In genomic region chr12:47717046-47717442, GRCh38 we compare ENCODE assay signal across 8 cellular contexts. TPM values are rescaled to one million over a fixed set of nuclear protein-coding genes. Genes with fewer than 3 reads are reported as not detected.
DNase-seq lines count a peak whose midpoint lies in the region; ATAC-seq and TF ChIP-seq lines count a peak whose summit lies in the region.
"Had no signal": no experiment of that assay in that cellular context is flagged by ENCODE, and none has a peak within 500 bp of the region (broad histone marks: within the 10 kb centered on the region; RNA-seq: fewer than 3 reads in every experiment).

No MANE protein-coding gene starts in this region.

- no peaks in the 10 kb centered on the region for H3K9me3 Mint-ChIP-seq in T-helper 2 cell treated with Interferon-gamma antibody and Interleukin-4, amounts not matched to agents 5 μg/mL and 100 μg/mL, for 36 hours
- H3K9me3 Mint-ChIP-seq: activated naive CD8-positive, alpha-beta T cell treated with anti-CD3 and anti-CD28 coated beads for 36 hours had no signal

- DNase-seq in T-helper 17 cell (no peak), esophagus muscularis mucosa (ENCODE audit: extremely low spot score) (no peak), osteoblast (ENCODE audit: insufficient read length, low spot score, missing footprints) (peak; percentile 18), transverse colon (no peak), SKM-1 (lab: John Stamatoyannopoulos, UW; ENCODE audit: unreplicated experiment) (no peak)
- DNase-seq in T-helper 2 cell treated with Interferon-gamma antibody and Interleukin-4, amounts not matched to agents 5 μg/mL and 100 μg/mL, for 36 hours (ENCODE audit: low spot score): no peak

- H3K4me3 ChIP-seq in esophagus muscularis mucosa (no peak overlapping the region), osteoblast (ENCODE audit: insufficient read depth, low read length) (no peak overlapping the region), transverse colon (no peak overlapping the region)

- no peaks in the 10 kb centered on the region for H3K27me3 Mint-ChIP-seq in T-helper 17 cell
- no peaks in the 10 kb centered on the region for H3K27me3 Mint-ChIP-seq in T-helper 2 cell treated with Interferon-gamma antibody and Interleukin-4, amounts not matched to agents 5 μg/mL and 100 μg/mL, for 36 hours (ENCODE audit: low read depth)

- TF ChIP-seq EP300 in esophagus muscularis mucosa (IDR thresholded peaks at IDR 0.05) (no peak), transverse colon (IDR thresholded peaks at IDR 0.05; ENCODE audit: low read depth) (no peak)

- H3K79me2 ChIP-seq in osteoblast (ENCODE audit: insufficient read depth, low read length): no peaks in the 10 kb centered on the region

- WGBS in esophagus muscularis mucosa: 100% methylated on average over 1 of the region's 6 CpGs
- WGBS in transverse colon (ENCODE audit: low coverage in 1 of 2), 2 donors: 84% methylated on average over 6 of the region's 6 CpGs; no CpG with 5 or more reads in 1 of the 2 donors

- peaks cover 22% of the 10 kb centered on the region for H3K4me1 Mint-ChIP-seq in T-helper 17 cell
- H3K4me1 Mint-ChIP-seq in T-helper 2 cell treated with Interferon-gamma antibody and Interleukin-4, amounts not matched to agents 5 μg/mL and 100 μg/mL, for 36 hours (ENCODE audit: low read depth): peaks cover 17% of the 10 kb centered on the region

- TF ChIP-seq POLR2A in esophagus muscularis mucosa (IDR thresholded peaks at IDR 0.05; ENCODE audit: low read depth) (no peak), transverse colon (IDR thresholded peaks at IDR 0.05) (no peak)

- ATAC-seq in T-helper 17 cell: no peak
- ATAC-seq in HG03457 (IDR thresholded peaks at IDR 0.05; ENCODE audit: unreplicated experiment): no peak

- H3K27ac Mint-ChIP-seq in T-helper 17 cell: peak overlapping the region; percentile 86
- H3K27ac Mint-ChIP-seq in T-helper 2 cell treated with Interferon-gamma antibody and Interleukin-4, amounts not matched to agents 5 μg/mL and 100 μg/mL, for 36 hours: no peak overlapping the region

- H3K27ac ChIP-seq in esophagus muscularis mucosa (replicated peaks in 1 of 4) (peak overlapping the region; percentile 80 to 86 (median 82)), osteoblast (ENCODE audit: low read depth, low read length) (no peak overlapping the region), transverse colon (peak overlapping the region; percentile 87 to 93 (median 88))

- peak overlapping the region; percentile 62 for H2AFZ ChIP-seq in osteoblast (ENCODE audit: low read length)

- H3K27me3 ChIP-seq in esophagus muscularis mucosa (no peaks in the 10 kb centered on the region), osteoblast (ENCODE audit: insufficient read depth, low read length) (no peaks in the 10 kb centered on the region), transverse colon (no peaks in the 10 kb centered on the region)

- H3K4me2 ChIP-seq in osteoblast (ENCODE audit: insufficient read depth, low read length): no peak overlapping the region

- no peak for TF ChIP-seq CTCF in esophagus muscularis mucosa (IDR thresholded peaks at IDR 0.05)
- no peak for TF ChIP-seq CTCF in osteoblast (IDR thresholded peaks at IDR 0.05; ENCODE audit: extremely low read depth, low read depth, low read length)
- no peak for TF ChIP-seq CTCF in transverse colon (IDR thresholded peaks at IDR 0.05)

- H3K4me3 Mint-ChIP-seq in T-helper 17 cell: no peak overlapping the region
- no peak overlapping the region for H3K4me3 Mint-ChIP-seq in T-helper 2 cell treated with Interferon-gamma antibody and Interleukin-4, amounts not matched to agents 5 μg/mL and 100 μg/mL, for 36 hours
- H3K4me3 Mint-ChIP-seq: activated naive CD8-positive, alpha-beta T cell treated with anti-CD3 and anti-CD28 coated beads for 36 hours had no signal

- H3K4me1 ChIP-seq in esophagus muscularis mucosa (peaks cover 46 to 53% (median 50%) of the 10 kb centered on the region in 4 donors), osteoblast (ENCODE audit: insufficient read depth, low read length) (peaks cover 25% of the 10 kb centered on the region), transverse colon (peaks cover 24 to 36% (median 26%) of the 10 kb centered on the region in 4 donors)

- H3K9me3 ChIP-seq in T-helper 17 cell (ENCODE audit: control insufficient read depth, low read length, poor library complexity, severe bottlenecking) (no peaks in the 10 kb centered on the region), esophagus muscularis mucosa (no peaks in the 10 kb centered on the region), osteoblast (ENCODE audit: low read depth, low read length) (no peaks in the 10 kb centered on the region), transverse colon (no peaks in the 10 kb centered on the region)

- no peaks in the 10 kb centered on the region for H4K20me1 ChIP-seq in osteoblast (ENCODE audit: insufficient read depth, low read length)

- intact Hi-C loops in esophagus muscularis mucosa (cut with DNase I) (loop anchor here (5.0 to 10.0 kb wide), 3 partner anchors 40 to 248 kb away; partner anchors contain the start of genes RAPGEF3 and TMEM106C), transverse colon (cut with DNase I; ENCODE audit: low total_unique reads) (loop anchor here (5.0 kb wide), 1 partner anchor 120 kb away; no protein-coding TSS in a partner anchor)

- no peaks in the 10 kb centered on the region for H3K36me3 ChIP-seq in esophagus muscularis mucosa
- H3K36me3 ChIP-seq in osteoblast (ENCODE audit: insufficient read depth, low read length): no peaks in the 10 kb centered on the region
- no peaks in the 10 kb centered on the region for H3K36me3 ChIP-seq in transverse colon

- in situ Hi-C loops in transverse colon (cut with MboI; ENCODE audit: low pct_ligation_motif_present in 1 of 4, low pct_unique_long_range_greater_than_20kb in 1 of 4, low sequenced_read_pairs in 3 of 4): loop anchor here in 2 of 4 donors (5.0 to 10.0 kb wide), 3 partner anchors 58 to 118 kb away; partner anchors contain the start of gene SLC48A1 (in 1 of the 2)

- H3K36me3 Mint-ChIP-seq in T-helper 17 cell (ENCODE audit: low read depth): no peaks in the 10 kb centered on the region
- H3K36me3 Mint-ChIP-seq in T-helper 2 cell treated with Interferon-gamma antibody and Interleukin-4, amounts not matched to agents 5 μg/mL and 100 μg/mL, for 36 hours (ENCODE audit: low read depth): peaks cover 2% of the 10 kb centered on the region

RNA-seq across cellular contexts. Expression of gene ENDOU, which starts 8.2 kb away (rescaled TPM):
- under 1 TPM in 1 of 2 donors, not detected in 1; 0.12 TPM for total RNA-seq in T-helper 17 cell
- total RNA-seq in esophagus muscularis mucosa: 1 to 10 TPM in 1 of 4 donors, under 1 TPM in 1, not detected in 2; 0.39 to 2.0 TPM
- total RNA-seq in osteoblast: not detected in 2 replicates
- under 1 TPM in 1 of 4 donors, not detected in 3; 0.32 TPM for total RNA-seq in transverse colon

RNA-seq across cellular contexts. Expression of gene RPAP3, which starts 11.2 kb away (rescaled TPM):
- total RNA-seq in T-helper 17 cell (10 to 100 TPM; 22.7 to 23.5 TPM), esophagus muscularis mucosa (10 to 100 TPM; 10.3 to 17.9 (median 13.5) TPM), osteoblast (15.6 and 17.1 TPM in 2 replicates), transverse colon (10 to 100 TPM in 1 of 4 donors, 1 to 10 TPM in 3; 8.1 to 16.0 (median 9.3) TPM)

RNA-seq across cellular contexts. Expression of gene RAPGEF3, which starts 41.6 kb away (rescaled TPM):
- total RNA-seq in T-helper 17 cell (under 1 TPM; 0.27 to 0.55 TPM), esophagus muscularis mucosa (10 to 100 TPM; 18.3 to 48.2 (median 32.5) TPM), osteoblast (3.5 and 4.3 TPM in 2 replicates), transverse colon (10 to 100 TPM in 2 of 4 donors, 1 to 10 TPM in 2; 8.1 to 51.7 (median 24.6) TPM)

RNA-seq across cellular contexts. Expression of gene SLC48A1, which starts 56.0 kb away (rescaled TPM):
- total RNA-seq in T-helper 17 cell (1 to 10 TPM; 5.9 to 6.9 TPM), esophagus muscularis mucosa (10 to 100 TPM; 34.5 to 56.0 (median 40.7) TPM), osteoblast (18.0 and 19.2 TPM in 2 replicates), transverse colon (10 to 100 TPM; 19.9 to 76.7 (median 23.1) TPM)
